ENCODE assay signal across 13 cellular contexts in genomic region chr12:53762793-53763192, GRCh38. TPM values are rescaled to one million over a fixed set of nuclear protein-coding genes. Genes with fewer than 3 reads are reported as not detected.
"Had no signal": no experiment of that assay in that cellular context is flagged by ENCODE, and none has a peak within 500 bp of the region (broad histone marks: within the 10 kb centered on the region; RNA-seq: fewer than 3 reads in every experiment).

No MANE protein-coding gene starts in this region.

RNA-seq across cellular contexts. Expression of gene CISTR, which starts 11.0 kb away (rescaled TPM):
- total RNA-seq: activated B cell treated with CpG ODN at 0.5 μM for 24 hours; activated CD4-positive, alpha-beta memory T cell treated with anti-CD3 and anti-CD28 coated beads for 36 hours; activated CD4-positive, alpha-beta memory T cell treated with anti-CD3 and anti-CD28 coated beads, Interleukin-2, amount 10 ng/mL, durations not matched to agents 7 days and 5 days; activated CD4-positive, alpha-beta T cell treated with anti-CD3 and anti-CD28 coated beads for 36 hours; activated CD4-positive, alpha-beta T cell treated with anti-CD3 and anti-CD28 coated beads, Interleukin-2, amount 10 ng/mL, durations not matched to agents 24 days and 14 days; activated CD4-positive, alpha-beta T cell treated with anti-CD3 and anti-CD28 coated beads, Interleukin-2, amount 10 ng/mL, durations not matched to agents 7 days and 5 days; activated CD8-positive, alpha-beta memory T cell treated with anti-CD3 and anti-CD28 coated beads for 36 hours; activated CD8-positive, alpha-beta memory T cell treated with anti-CD3 and anti-CD28 coated beads, Interleukin-2, amount 10 ng/mL, durations not matched to agents 7 days and 5 days; activated CD8-positive, alpha-beta T cell treated with anti-CD3 and anti-CD28 coated beads for 36 hours; activated CD8-positive, alpha-beta T cell treated with anti-CD3 and anti-CD28 coated beads, Interleukin-2, amount 10 ng/mL, durations not matched to agents 7 days and 5 days; T-helper 1 cell treated with Interleukin-12 subunit alpha and Interleukin-12 subunit beta and Interleukin-4 antibody, amounts not matched to agents 30 ng/mL and 1 ng/mL, for 36 hours; T-helper 17 cell; T-helper 2 cell treated with Interferon-gamma antibody and Interleukin-4, amounts not matched to agents 100 ng/mL and 5 ng/mL, for 36 hours had no signal
